In genomic region chrX:97446298-97446882, GRCh38 we compare ENCODE assay signal across 15 cellular contexts.
DNase-seq lines count a peak whose midpoint lies in the region; ATAC-seq and TF ChIP-seq lines count a peak whose summit lies in the region.
"Had no signal": no experiment of that assay in that cellular context is flagged by ENCODE, and none has a peak within 500 bp of the region (broad histone marks: within the 10 kb centered on the region; RNA-seq: fewer than 3 reads in every experiment).

No MANE protein-coding gene starts in this region.

- no peak for ATAC-seq in GM23338
- ATAC-seq in T-cell (replicated peaks in 1 of 4), result no peak
- ATAC-seq: mucosa of descending colon had no signal

- no peaks in the 10 kb centered on the region for H3F3A ChIP-seq in GM23338 (replicated peaks; ENCODE audit: low read depth)

- H3K27ac Mint-ChIP-seq in GM23338 (no peak overlapping the region), T-cell (no peak overlapping the region)
- H3K27ac Mint-ChIP-seq: activated CD4-positive, alpha-beta memory T cell treated with anti-CD3 and anti-CD28 coated beads, Interleukin-2, amount 10 ng/mL, durations not matched to agents 7 days and 5 days; activated naive CD4-positive, alpha-beta T cell treated with anti-CD3 and anti-CD28 coated beads, Interleukin-2, amount 50 U/mL, for 24 hours had no signal

- H3K4me1 ChIP-seq in GM23338 (ENCODE audit: insufficient read depth) (peaks cover 48% of the 10 kb centered on the region), hepatocyte (ENCODE audit: insufficient read depth) (no peaks in the 10 kb centered on the region)
- H3K4me1 ChIP-seq: Caco-2, uterus had no signal

- H3K79me2 ChIP-seq in GM23338 (replicated peaks; ENCODE audit: insufficient read depth) (no peaks in the 10 kb centered on the region), hepatocyte (no peaks in the 10 kb centered on the region)

- H3K27me3 ChIP-seq in GM23338 (ENCODE audit: insufficient read depth), result no peaks in the 10 kb centered on the region
- H3K27me3 ChIP-seq in hepatocyte, result no peaks in the 10 kb centered on the region

- no peaks in the 10 kb centered on the region for H3K9me3 ChIP-seq in hepatocyte (ENCODE audit: low read depth)
- H3K9me3 ChIP-seq: Caco-2, mucosa of descending colon, uterus had no signal

- H3K4me1 Mint-ChIP-seq in GM23338, result peaks cover 46% of the 10 kb centered on the region
- H3K4me1 Mint-ChIP-seq in T-cell, result no peaks in the 10 kb centered on the region
- H3K4me1 Mint-ChIP-seq: activated CD4-positive, alpha-beta memory T cell treated with anti-CD3 and anti-CD28 coated beads, Interleukin-2, amount 10 ng/mL, durations not matched to agents 7 days and 5 days; activated naive CD4-positive, alpha-beta T cell treated with anti-CD3 and anti-CD28 coated beads, Interleukin-2, amount 50 U/mL, for 24 hours had no signal

- POLR2A ChIA-PET in T-cell (lab: Charles Lee), result no interaction called here

- DNase-seq in AG09319 (ENCODE audit: extremely low read depth, low read depth) (no peak), GM23338 (ENCODE audit: low spot score) (peak; percentile 20), hepatocyte (ENCODE audit: low spot score) (no peak), T-cell (no peak), NCI-H226 (no peak), GM19240 (ENCODE audit: insufficient read length, low spot score) (no peak), GM10266 (ENCODE audit: extremely low spot score) (no peak)
- DNase-seq: activated CD4-positive, alpha-beta memory T cell treated with anti-CD3 and anti-CD28 coated beads, Interleukin-2, amount 10 ng/mL, durations not matched to agents 7 days and 5 days; Caco-2; mucosa of descending colon; NK-92 treated with Interleukin-12 subunit alpha and Interleukin-12 subunit beta, amount 100 ng/mL, for 24 hours; uterus had no signal

- no peak overlapping the region for H2AFZ ChIP-seq in GM23338
- no peak overlapping the region for H2AFZ ChIP-seq in hepatocyte

- H3K9me2 ChIP-seq in GM23338 (ENCODE audit: insufficient read depth) (no peaks in the 10 kb centered on the region), hepatocyte (replicated peaks; ENCODE audit: insufficient read depth) (no peaks in the 10 kb centered on the region)

- H3K9me3 Mint-ChIP-seq in GM23338, result no peaks in the 10 kb centered on the region
- no peaks in the 10 kb centered on the region for H3K9me3 Mint-ChIP-seq in T-cell
- H3K9me3 Mint-ChIP-seq: activated CD4-positive, alpha-beta memory T cell treated with anti-CD3 and anti-CD28 coated beads, Interleukin-2, amount 10 ng/mL, durations not matched to agents 7 days and 5 days; activated naive CD4-positive, alpha-beta T cell treated with anti-CD3 and anti-CD28 coated beads, Interleukin-2, amount 50 U/mL, for 24 hours had no signal

- H3K36me3 Mint-ChIP-seq in GM23338 (ENCODE audit: low read depth) (no peaks in the 10 kb centered on the region), T-cell (no peaks in the 10 kb centered on the region)
- H3K36me3 Mint-ChIP-seq: activated naive CD4-positive, alpha-beta T cell treated with anti-CD3 and anti-CD28 coated beads, Interleukin-2, amount 50 U/mL, for 24 hours had no signal

- H3K4me2 ChIP-seq in GM23338 (peak overlapping the region; percentile 49), hepatocyte (no peak overlapping the region)

- H4K20me1 ChIP-seq in GM23338 (replicated peaks; ENCODE audit: insufficient read depth) (no peaks in the 10 kb centered on the region), hepatocyte (ENCODE audit: insufficient read depth, poor library complexity, severe bottlenecking) (no peaks in the 10 kb centered on the region)

- no peak overlapping the region for H3K4me3 ChIP-seq in GM23338
- no peak overlapping the region for H3K4me3 ChIP-seq in hepatocyte
- H3K4me3 ChIP-seq: mucosa of descending colon, skin epidermis, uterus had no signal

- TF ChIP-seq CTCF in AG09319 (IDR thresholded peaks at IDR 0.05; ENCODE audit: low read depth, low read length) (peak; percentile 16), GM23338 (conservative IDR thresholded peaks at IDR 0.05; ENCODE audit: low read depth in 2 of 2) (peak in 1 of 2 experiments; percentile 31; a peak in 2 of 4 replicates), VCaP (conservative IDR thresholded peaks at IDR 0.05) (0 out of 2 replicates have a peak, but pooled peaks have one; percentile 8), hepatocyte (IDR thresholded peaks at IDR 0.05; ENCODE audit: poor library complexity) (peak; percentile 38), GM10266 (IDR thresholded peaks at IDR 0.05; ENCODE audit: control insufficient read depth, insufficient read depth, low read depth, missing control alignments) (no peak)

- 77% methylated on average over 1 of the region's 1 CpG for WGBS in hepatocyte (ENCODE audit: low lambda C conversion rate, missing lambda C conversion rate)

- peaks cover 2% of the 10 kb centered on the region for H3K27me3 Mint-ChIP-seq in GM23338 (ENCODE audit: insufficient read depth, low read depth, poor library complexity)
- no peaks in the 10 kb centered on the region for H3K27me3 Mint-ChIP-seq in T-cell
- H3K27me3 Mint-ChIP-seq: activated CD4-positive, alpha-beta memory T cell treated with anti-CD3 and anti-CD28 coated beads, Interleukin-2, amount 10 ng/mL, durations not matched to agents 7 days and 5 days; activated naive CD4-positive, alpha-beta T cell treated with anti-CD3 and anti-CD28 coated beads, Interleukin-2, amount 50 U/mL, for 24 hours had no signal

- peak overlapping the region; percentile 77 for H3K27ac ChIP-seq in GM23338 (ENCODE audit: low read depth)
- H3K27ac ChIP-seq in VCaP, result no peak overlapping the region
- no peak overlapping the region for H3K27ac ChIP-seq in hepatocyte
- H3K27ac ChIP-seq: skin epidermis, uterus had no signal

- H3K4me3 Mint-ChIP-seq in GM23338 (no peak overlapping the region), T-cell (no peak overlapping the region)
- H3K4me3 Mint-ChIP-seq: activated CD4-positive, alpha-beta memory T cell treated with anti-CD3 and anti-CD28 coated beads, Interleukin-2, amount 10 ng/mL, durations not matched to agents 7 days and 5 days; activated naive CD4-positive, alpha-beta T cell treated with anti-CD3 and anti-CD28 coated beads, Interleukin-2, amount 50 U/mL, for 24 hours had no signal

- CTCF ChIA-PET in T-cell (lab: Charles Lee), result interaction anchor here in 1 of 2 donors (0.7 kb wide), 1 partner anchor 855 kb away, joined by 3 read pairs; no protein-coding TSS in a partner anchor

- H3K36me3 ChIP-seq in GM23338 (ENCODE audit: insufficient read depth) (no peaks in the 10 kb centered on the region), hepatocyte (replicated peaks; ENCODE audit: insufficient read depth, low read depth) (no peaks in the 10 kb centered on the region)
- H3K36me3 ChIP-seq: uterus had no signal

TF ChIP-seq in GM23338, 12 proteins besides CTCF, POLR2A, EP300 and RAD21 (continues in another document):
- TF ChIP-seq, protein P1, sequence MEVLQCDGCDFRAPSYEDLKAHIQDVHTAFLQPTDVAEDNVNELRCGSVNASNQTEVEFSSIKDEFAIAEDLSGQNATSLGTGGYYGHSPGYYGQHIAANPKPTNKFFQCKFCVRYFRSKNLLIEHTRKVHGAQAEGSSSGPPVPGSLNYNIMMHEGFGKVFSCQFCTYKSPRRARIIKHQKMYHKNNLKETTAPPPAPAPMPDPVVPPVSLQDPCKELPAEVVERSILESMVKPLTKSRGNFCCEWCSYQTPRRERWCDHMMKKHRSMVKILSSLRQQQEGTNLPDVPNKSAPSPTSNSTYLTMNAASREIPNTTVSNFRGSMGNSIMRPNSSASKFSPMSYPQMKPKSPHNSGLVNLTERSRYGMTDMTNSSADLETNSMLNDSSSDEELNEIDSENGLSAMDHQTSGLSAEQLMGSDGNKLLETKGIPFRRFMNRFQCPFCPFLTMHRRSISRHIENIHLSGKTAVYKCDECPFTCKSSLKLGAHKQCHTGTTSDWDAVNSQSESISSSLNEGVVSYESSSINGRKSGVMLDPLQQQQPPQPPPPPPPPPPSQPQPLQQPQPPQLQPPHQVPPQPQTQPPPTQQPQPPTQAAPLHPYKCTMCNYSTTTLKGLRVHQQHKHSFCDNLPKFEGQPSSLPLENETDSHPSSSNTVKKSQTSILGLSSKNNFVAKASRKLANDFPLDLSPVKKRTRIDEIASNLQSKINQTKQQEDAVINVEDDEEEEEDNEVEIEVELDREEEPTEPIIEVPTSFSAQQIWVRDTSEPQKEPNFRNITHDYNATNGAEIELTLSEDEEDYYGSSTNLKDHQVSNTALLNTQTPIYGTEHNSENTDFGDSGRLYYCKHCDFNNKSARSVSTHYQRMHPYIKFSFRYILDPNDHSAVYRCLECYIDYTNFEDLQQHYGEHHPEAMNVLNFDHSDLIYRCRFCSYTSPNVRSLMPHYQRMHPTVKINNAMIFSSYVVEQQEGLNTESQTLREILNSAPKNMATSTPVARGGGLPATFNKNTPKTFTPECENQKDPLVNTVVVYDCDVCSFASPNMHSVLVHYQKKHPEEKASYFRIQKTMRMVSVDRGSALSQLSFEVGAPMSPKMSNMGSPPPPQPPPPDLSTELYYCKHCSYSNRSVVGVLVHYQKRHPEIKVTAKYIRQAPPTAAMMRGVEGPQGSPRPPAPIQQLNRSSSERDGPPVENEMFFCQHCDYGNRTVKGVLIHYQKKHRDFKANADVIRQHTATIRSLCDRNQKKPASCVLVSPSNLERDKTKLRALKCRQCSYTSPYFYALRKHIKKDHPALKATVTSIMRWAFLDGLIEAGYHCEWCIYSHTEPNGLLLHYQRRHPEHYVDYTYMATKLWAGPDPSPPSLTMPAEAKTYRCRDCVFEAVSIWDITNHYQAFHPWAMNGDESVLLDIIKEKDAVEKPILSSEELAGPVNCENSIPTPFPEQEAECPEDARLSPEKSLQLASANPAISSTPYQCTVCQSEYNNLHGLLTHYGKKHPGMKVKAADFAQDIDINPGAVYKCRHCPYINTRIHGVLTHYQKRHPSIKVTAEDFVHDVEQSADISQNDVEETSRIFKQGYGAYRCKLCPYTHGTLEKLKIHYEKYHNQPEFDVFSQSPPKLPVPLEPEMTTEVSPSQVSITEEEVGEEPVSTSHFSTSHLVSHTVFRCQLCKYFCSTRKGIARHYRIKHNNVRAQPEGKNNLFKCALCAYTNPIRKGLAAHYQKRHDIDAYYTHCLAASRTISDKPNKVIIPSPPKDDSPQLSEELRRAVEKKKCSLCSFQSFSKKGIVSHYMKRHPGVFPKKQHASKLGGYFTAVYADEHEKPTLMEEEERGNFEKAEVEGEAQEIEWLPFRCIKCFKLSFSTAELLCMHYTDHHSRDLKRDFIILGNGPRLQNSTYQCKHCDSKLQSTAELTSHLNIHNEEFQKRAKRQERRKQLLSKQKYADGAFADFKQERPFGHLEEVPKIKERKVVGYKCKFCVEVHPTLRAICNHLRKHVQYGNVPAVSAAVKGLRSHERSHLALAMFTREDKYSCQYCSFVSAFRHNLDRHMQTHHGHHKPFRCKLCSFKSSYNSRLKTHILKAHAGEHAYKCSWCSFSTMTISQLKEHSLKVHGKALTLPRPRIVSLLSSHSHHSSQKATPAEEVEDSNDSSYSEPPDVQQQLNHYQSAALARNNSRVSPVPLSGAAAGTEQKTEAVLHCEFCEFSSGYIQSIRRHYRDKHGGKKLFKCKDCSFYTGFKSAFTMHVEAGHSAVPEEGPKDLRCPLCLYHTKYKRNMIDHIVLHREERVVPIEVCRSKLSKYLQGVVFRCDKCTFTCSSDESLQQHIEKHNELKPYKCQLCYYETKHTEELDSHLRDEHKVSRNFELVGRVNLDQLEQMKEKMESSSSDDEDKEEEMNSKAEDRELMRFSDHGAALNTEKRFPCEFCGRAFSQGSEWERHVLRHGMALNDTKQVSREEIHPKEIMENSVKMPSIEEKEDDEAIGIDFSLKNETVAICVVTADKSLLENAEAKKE (CRISPR knock-in tag; IDR thresholded peaks at IDR 0.05), result no peak
